ENCODE assay signal across 7 cellular contexts in genomic region chr7:101124376-101125056, GRCh38. TPM values are rescaled to one million over a fixed set of nuclear protein-coding genes. Genes with fewer than 3 reads are reported as not detected.
A peak's percentile ranks its signal among the peaks of the same experiment; 100 is the strongest.
DNase-seq lines count a peak whose midpoint lies in the region; ATAC-seq and TF ChIP-seq lines count a peak whose summit lies in the region.

No MANE protein-coding gene starts in this region.

- no peaks in the 10 kb centered on the region for H4K20me1 ChIP-seq in PC-9 (ENCODE audit: insufficient read depth)

- H3K79me2 ChIP-seq in PC-9 (ENCODE audit: low read depth) = peaks cover 15% of the 10 kb centered on the region; the same call in 1 of the 2 replicates

- no peak overlapping the region for H2AFZ ChIP-seq in PC-9

- no peak for ATAC-seq in HG03039 (IDR thresholded peaks at IDR 0.05; ENCODE audit: unreplicated experiment)
- ATAC-seq in activated CD4-positive, CD25-positive, alpha-beta regulatory T cell treated with anti-CD3 and anti-CD28 coated beads, Interleukin-2, amount 50 U/mL, for 24 hours = no peak

- no peak overlapping the region for H3K9ac ChIP-seq in skeletal muscle tissue (ENCODE audit: low read depth in 1 of 3, low read length in 3 of 3)

- H3K4me3 ChIP-seq in PC-9 (no peak overlapping the region), skeletal muscle tissue (ENCODE audit: low read length in 3 of 3) (no peak overlapping the region)

- no peaks in the 10 kb centered on the region for H3K9me2 ChIP-seq in PC-9 (ENCODE audit: insufficient read depth)

- peak; percentile 97 for DNase-seq in H4 (ENCODE audit: low spot score)
- peak; percentile 57 to 81 for DNase-seq in PC-9
- DNase-seq in erythroblast (lab: John Stamatoyannopoulos, UW) = no peak
- DNase-seq in effector CD8-positive, alpha-beta T cell (lab: John Stamatoyannopoulos, UW) = no peak

- H3K27ac ChIP-seq in PC-9 (peak overlapping the region; percentile 99), skeletal muscle tissue (ENCODE audit: low read depth, low read length) (peak overlapping the region; percentile 74)

- TF ChIP-seq CTCF in PC-9 (conservative IDR thresholded peaks at IDR 0.05) = no peak

- TF ChIP-seq POLR2A in erythroblast (IDR thresholded peaks at IDR 0.05; ENCODE audit: low read length) = peak; percentile 15

- peak overlapping the region; percentile 92 for H3K4me2 ChIP-seq in PC-9

- BruUV-seq in PC-9 (replicated peaks; lab: Mats Ljungman, UMichigan) = TSS peak; percentile 39

- H3K9me3 ChIP-seq in PC-9 (ENCODE audit: insufficient read depth, low read depth) = no peaks in the 10 kb centered on the region
- no peaks in the 10 kb centered on the region for H3K9me3 ChIP-seq in skeletal muscle tissue (ENCODE audit: control insufficient read depth in 3 of 3, low read length in 3 of 3)

- POLR2A ChIA-PET in PC-9 (lab: Charles Lee; ENCODE audit: unreplicated experiment) = interaction anchor here (0.6 to 1.5 kb wide), 2 partner anchors 40 to 342 kb away, joined by 10 to 23 read pairs; no protein-coding TSS in a partner anchor

- intact Hi-C loops in PC-9 (cut with micrococcal nuclease; ENCODE audit: unreplicated experiment) = no loop called here

- CTCF ChIA-PET in PC-9 (lab: Charles Lee) = interaction anchor here (0.5 to 1.1 kb wide), 2 partner anchors 29 to 40 kb away, joined by 3 to 10 read pairs; no protein-coding TSS in a partner anchor

- H3K36me3 ChIP-seq in PC-9 (ENCODE audit: low read depth) (no peaks in the 10 kb centered on the region), skeletal muscle tissue (ENCODE audit: control insufficient read depth in 3 of 3, insufficient read depth in 3 of 3, low read length in 3 of 3) (no peaks in the 10 kb centered on the region)

- H3K4me1 ChIP-seq in PC-9 (replicated peaks; ENCODE audit: insufficient read depth) (peaks cover 86% of the 10 kb centered on the region), skeletal muscle tissue (ENCODE audit: control insufficient read depth in 3 of 3, insufficient read depth in 3 of 3, low read length in 3 of 3) (peaks cover 34 to 39% (median 35%) of the 10 kb centered on the region in 3 donors)

- H3K27me3 ChIP-seq in PC-9 (ENCODE audit: insufficient read depth, low read depth) (no peaks in the 10 kb centered on the region), skeletal muscle tissue (ENCODE audit: control insufficient read depth in 3 of 3, insufficient read depth in 3 of 3, low read length in 3 of 3) (peaks cover 0 to 22% (median 8%) of the 10 kb centered on the region in 3 donors)

- H3F3A ChIP-seq in PC-9 (ENCODE audit: insufficient read depth, low read depth) = peaks cover 82% of the 10 kb centered on the region

RNA-seq across cellular contexts. Expression of gene SERPINE1, which starts 2.4 kb away (rescaled TPM):
- 11.1 and 12.7 TPM in 2 replicates for total RNA-seq in H4 (2014; rRNA removed; shearing (Covaris generic))
- total RNA-seq in PC-9 (2021) (36.2 and 45.8 TPM in 2 replicates), skeletal muscle tissue (2.1 TPM)

RNA-seq across cellular contexts. Expression of gene AP1S1, which starts 29.8 kb away (rescaled TPM):
- total RNA-seq in H4 (2014; rRNA removed; shearing (Covaris generic)) = 148 and 186 TPM in 2 replicates
- total RNA-seq in PC-9 (2021) (227 and 308 TPM in 2 replicates), skeletal muscle tissue (27.7 TPM)

RNA-seq across cellular contexts. Expression of gene TRIM56, which starts 39.2 kb away (rescaled TPM):
- 3.4 and 4.6 TPM in 2 replicates for total RNA-seq in H4 (2014; rRNA removed; shearing (Covaris generic))
- total RNA-seq in PC-9 (2021) (72.3 and 81.6 TPM in 2 replicates), skeletal muscle tissue (6.3 TPM)

RNA-seq across cellular contexts. Expression of gene VGF, which starts 40.9 kb away (rescaled TPM):
- total RNA-seq in H4 (2014; rRNA removed; shearing (Covaris generic)) = 3.6 and 7.1 TPM in 2 replicates
- total RNA-seq in PC-9 (2021) (2.1 and 2.3 TPM in 2 replicates), skeletal muscle tissue (not detected)

RNA-seq across cellular contexts. Expression of gene NAT16, which starts 55.6 kb away (rescaled TPM):
- not detected in 2 replicates for total RNA-seq in H4 (2014; rRNA removed; shearing (Covaris generic))
- total RNA-seq in PC-9 (2021) (not detected in 2 replicates), skeletal muscle tissue (not detected)

Comparison
In these comparisons a context has a peak if more than half of its experiments do, and no peak if none do; other contexts are left out.
1. DNase-seq: peak in H4 (single experiment) and PC-9 (2 of 2); none in erythroblast (0 of 2) and effector CD8-positive, alpha-beta T cell (single experiment).
2. RNA of gene TRIM56, which starts 39.2 kb away (total RNA-seq): 72.3 to 81.6 TPM in PC-9; 6.3 TPM in skeletal muscle tissue (single experiment) and 3.4 to 4.6 TPM in H4; every median in the first group is over 10 times any median in the second.